7 cellular contexts compared by ENCODE assay signal in genomic region chr6:53979468-53980067, GRCh38.
DNase-seq lines count a peak whose midpoint lies in the region; ATAC-seq and TF ChIP-seq lines count a peak whose summit lies in the region.

No MANE protein-coding gene starts in this region.

- no peak overlapping the region for H3K27ac ChIP-seq in DND-41 (ENCODE audit: low read length)
- H3K27ac ChIP-seq in HCT116 (ENCODE audit: low read depth, low read length): no peak overlapping the region
- H3K27ac ChIP-seq in neuronal stem cell (replicated peaks; ENCODE audit: low read length): no peak overlapping the region

- TF ChIP-seq RAD21 in HCT116 (IDR thresholded peaks at IDR 0.05; ENCODE audit: low read depth): peak; percentile 81

- intact Hi-C loops in HCT116 (cut with micrococcal nuclease): loop anchor here (2.0 kb wide), 2 partner anchors 289 to 1261 kb away; no protein-coding TSS in a partner anchor

- H2BK12ac ChIP-seq in neuronal stem cell (ENCODE audit: low read length): no peak overlapping the region

- no peaks in the 10 kb centered on the region for H3K79me2 ChIP-seq in DND-41 (ENCODE audit: insufficient read depth, low read length)
- H3K79me2 ChIP-seq in HCT116 (ENCODE audit: insufficient read depth, low read length): no peaks in the 10 kb centered on the region

- H3K27me3 ChIP-seq in DND-41 (ENCODE audit: insufficient read depth, low read length, poor library complexity): no peaks in the 10 kb centered on the region
- H3K27me3 ChIP-seq in HCT116 (ENCODE audit: insufficient read depth, low read length): no peaks in the 10 kb centered on the region
- H3K27me3 ChIP-seq in neuronal stem cell (ENCODE audit: control insufficient read depth in 3 of 3, insufficient read depth in 3 of 3, low read depth in 1 of 3, low read length in 3 of 3): no peaks in the 10 kb centered on the region

- H3K9me2 ChIP-seq in HCT116 (ENCODE audit: insufficient read depth): no peaks in the 10 kb centered on the region

- no peak for TF ChIP-seq POLR2A in HCT116 (IDR thresholded peaks at IDR 0.05; ENCODE audit: borderline replicate concordance, extremely low read depth, insufficient read depth, insufficient read length)

- H3K4me1 ChIP-seq in DND-41 (ENCODE audit: insufficient read depth, low read length): no peaks in the 10 kb centered on the region
- peaks cover 7 to 25% of the 10 kb centered on the region in 2 experiments for H3K4me1 ChIP-seq in HCT116 (ENCODE audit: control insufficient read depth in 1 of 2, insufficient read depth in 2 of 2, low read length in 2 of 2)
- no peaks in the 10 kb centered on the region for H3K4me1 ChIP-seq in neuronal stem cell (ENCODE audit: control insufficient read depth in 2 of 2, insufficient read depth in 1 of 2, low read depth in 1 of 2, low read length in 2 of 2)

- no peak overlapping the region for H2AK5ac ChIP-seq in neuronal stem cell (ENCODE audit: low read depth, low read length)

- H3K9me3 ChIP-seq in DND-41 (ENCODE audit: insufficient read depth, low read length, severe bottlenecking) (no peaks in the 10 kb centered on the region), HCT116 (ENCODE audit: control insufficient read depth in 1 of 2, insufficient read depth in 1 of 2, low read depth in 1 of 2, low read length in 2 of 2) (no peaks in the 10 kb centered on the region), neuronal stem cell (replicated peaks in 1 of 2; ENCODE audit: control insufficient read depth in 2 of 2, insufficient read depth in 1 of 2, low read depth in 1 of 2, low read length in 2 of 2) (no peaks in the 10 kb centered on the region)

- no peak overlapping the region for H2BK5ac ChIP-seq in neuronal stem cell (ENCODE audit: low read length)

- H3K36me3 ChIP-seq in DND-41 (ENCODE audit: insufficient read depth, low read length) (no peaks in the 10 kb centered on the region), HCT116 (ENCODE audit: control insufficient read depth in 1 of 2, insufficient read depth in 2 of 2, low read length in 2 of 2) (no peaks in the 10 kb centered on the region), neuronal stem cell (replicated peaks in 1 of 2; ENCODE audit: control insufficient read depth in 2 of 2, insufficient read depth in 2 of 2, low read length in 2 of 2) (no peaks in the 10 kb centered on the region)

- CTCF ChIA-PET in HCT116 (lab: Charles Lee): interaction anchor here (0.6 kb wide), 1 partner anchor 54 kb away, joined by 4 read pairs; no protein-coding TSS in a partner anchor

- RAD21 ChIA-PET in HCT116 (lab: Charles Lee; ENCODE audit: low non-redundant PET in 1 of 2, low total read pairs in 2 of 2, uncharacterized antibody in 2 of 2, unreplicated experiment in 2 of 2): no interaction called here

- H3K4me3 ChIP-seq in DND-41 (ENCODE audit: low read depth in 1 of 2, low read length in 2 of 2): no peak overlapping the region
- no peak overlapping the region for H3K4me3 ChIP-seq in HCT116 (replicated peaks in 1 of 2; ENCODE audit: low read depth in 1 of 2, low read length in 2 of 2)
- no peak overlapping the region for H3K4me3 ChIP-seq in neuronal stem cell (ENCODE audit: low read length in 2 of 2)

- no peak overlapping the region for H3K14ac ChIP-seq in neuronal stem cell (ENCODE audit: low read length)

- H3K79me1 ChIP-seq in neuronal stem cell (ENCODE audit: low read depth, low read length): no peaks in the 10 kb centered on the region

- BruUV-seq in HCT116 (replicated peaks; lab: Mats Ljungman, UMichigan): no TSS peak

- H2AFZ ChIP-seq in DND-41 (ENCODE audit: low read depth, low read length) (no peak overlapping the region), HCT116 (ENCODE audit: low read depth, low read length, poor library complexity, severe bottlenecking) (peak overlapping the region; percentile 56), neuronal stem cell (ENCODE audit: low read length) (no peak overlapping the region)

- no peak overlapping the region for H3K9ac ChIP-seq in DND-41 (ENCODE audit: low read depth, low read length)
- H3K9ac ChIP-seq in HCT116 (ENCODE audit: low read length): no peak overlapping the region
- H3K9ac ChIP-seq in neuronal stem cell (ENCODE audit: low read depth, low read length, poor library complexity): no peak overlapping the region

- H4K20me1 ChIP-seq in DND-41 (ENCODE audit: insufficient read depth, low read length) (no peaks in the 10 kb centered on the region), HCT116 (ENCODE audit: insufficient read depth) (no peaks in the 10 kb centered on the region)

- no peak overlapping the region for H3K18ac ChIP-seq in neuronal stem cell (ENCODE audit: low read length)

- POLR2A ChIA-PET in HCT116 (lab: Charles Lee): no interaction called here

- peak; percentile 24 for DNase-seq in DND-41
- DNase-seq in HCT116 (ENCODE audit: low read depth, low spot score): peak; percentile 46
- DNase-seq in NCI-H774 (lab: John Stamatoyannopoulos, UW): peak; percentile 19
- peak; percentile 50 for DNase-seq in dedifferentiated amniotic fluid mesenchymal stem cell (ENCODE audit: extremely low spot score)
- peak; percentile 41 for DNase-seq in neuronal stem cell (ENCODE audit: low spot score)

- no peak overlapping the region for H2BK15ac ChIP-seq in neuronal stem cell (ENCODE audit: low read length)

- H3K4ac ChIP-seq in neuronal stem cell (ENCODE audit: low read length): no peak overlapping the region

- TF ChIP-seq CTCF in DND-41 (IDR thresholded peaks at IDR 0.05; ENCODE audit: borderline replicate concordance, extremely low read depth, low read length, poor library complexity, severe bottlenecking): peak; percentile 85
- TF ChIP-seq CTCF in HCT116 (IDR thresholded peaks at IDR 0.05 in 2 of 3, conservative IDR thresholded peaks at IDR 0.05 in 1 of 3; ENCODE audit: borderline replicate concordance in 1 of 3, insufficient read depth in 1 of 3, low read depth in 2 of 3, low read length in 2 of 3): peak; percentile 66 to 82 (median 75)

- no peak overlapping the region for H3K23ac ChIP-seq in neuronal stem cell (ENCODE audit: low read depth, low read length, poor library complexity)

- H2BK120ac ChIP-seq in neuronal stem cell (ENCODE audit: low read depth, low read length): no peak overlapping the region

- H4K8ac ChIP-seq in neuronal stem cell (ENCODE audit: low read depth, low read length): no peak overlapping the region

- H4K91ac ChIP-seq in neuronal stem cell (ENCODE audit: low read depth, low read length, poor library complexity): no peak overlapping the region

- H3K4me2 ChIP-seq in DND-41 (ENCODE audit: insufficient read depth, low read length): no peak overlapping the region
- H3K4me2 ChIP-seq in HCT116 (ENCODE audit: low read length): no peak overlapping the region
- H3K4me2 ChIP-seq in neuronal stem cell (ENCODE audit: insufficient read depth, low read length, poor library complexity, severe bottlenecking): no peak overlapping the region

- ATAC-seq in DND-41 (ENCODE audit: insufficient read depth, low read depth) (peak; percentile 49; the same call in 1 of the 3 replicates), HCT116 (no peak; the same call in 1 of the 2 replicates), HG03520 (IDR thresholded peaks at IDR 0.05; ENCODE audit: unreplicated experiment) (no peak)
- ATAC-seq in activated CD4-positive, CD25-positive, alpha-beta regulatory T cell treated with anti-CD3 and anti-CD28 coated beads, Interleukin-2, amount 50 U/mL, for 24 hours: no peak

TF ChIP-seq in HCT116, 20 proteins besides CTCF, POLR2A, EP300 and RAD21 (continues in another document):
- TF ChIP-seq EGR1 (IDR thresholded peaks at IDR 0.05; ENCODE audit: low read depth) (no peak), EZH2 (IDR thresholded peaks at IDR 0.05) (no peak), ZBTB33 (IDR thresholded peaks at IDR 0.05; ENCODE audit: extremely low read depth, insufficient replicate concordance, low read length) (no peak), CBX3 (IDR thresholded peaks at IDR 0.05; ENCODE audit: low read depth) (no peak), FOSL1 (IDR thresholded peaks at IDR 0.05; ENCODE audit: low read depth) (no peak), SIN3A (IDR thresholded peaks at IDR 0.05; ENCODE audit: low read depth) (no peak), ATF3 (IDR thresholded peaks at IDR 0.05) (no peak), SRF (IDR thresholded peaks at IDR 0.05; ENCODE audit: low read depth) (no peak), JUND (IDR thresholded peaks at IDR 0.05) (no peak)
